ENCODE assay signal across 33 cellular contexts in the genomic region with DNA sequence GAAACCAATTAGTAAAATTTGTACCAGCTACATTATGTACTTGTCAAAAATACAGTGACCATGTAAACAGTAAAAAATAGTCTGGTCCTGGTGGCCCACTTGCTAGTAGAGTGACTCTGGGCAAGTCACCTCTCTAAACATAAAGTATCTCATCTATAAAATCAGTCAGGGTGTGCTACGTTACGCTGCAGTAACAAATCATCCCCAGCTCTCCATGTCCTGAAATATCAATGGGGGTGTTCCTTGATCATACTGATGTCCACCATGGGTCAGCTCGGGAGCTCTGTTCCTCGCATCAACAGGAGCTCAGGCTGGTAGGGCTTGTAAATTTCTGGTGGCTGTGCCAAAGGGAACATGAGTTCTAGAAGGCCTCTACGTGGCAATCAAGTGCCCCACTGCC.
"Had no signal": no experiment of that assay in that cellular context is flagged by ENCODE, and none has a peak within 500 bp of the region (broad histone marks: within the 10 kb centered on the region; RNA-seq: fewer than 3 reads in every experiment).

No MANE protein-coding gene starts in this region.

- H3K36me3 ChIP-seq: adrenal gland, ascending aorta, brain microvascular endothelial cell, breast epithelium, cardiac muscle cell had no signal

- ATAC-seq: activated naive CD4-positive, alpha-beta T cell treated with anti-CD3 and anti-CD28 coated beads, Interleukin-2, amount 50 U/mL, for 72 hours; activated naive CD8-positive, alpha-beta T cell treated with anti-CD3 and anti-CD28 coated beads, Interleukin-2, amount 50 U/mL, for 24 hours; activated T-cell treated with anti-CD3 and anti-CD28 coated beads, Interleukin-2, amount 50 U/mL, for 4 hours; activated T-cell treated with anti-CD3 and anti-CD28 coated beads, Interleukin-2, amount 50 U/mL, for 72 hours; activated T-helper 17 cell treated with anti-CD3 and anti-CD28 coated beads, Interleukin-2, amount 50 U/mL, for 72 hours; body of pancreas had no signal

- H3K9me3 ChIP-seq: adrenal gland, ascending aorta, body of pancreas, breast epithelium had no signal

- H3K27ac ChIP-seq: adrenal gland, ascending aorta, body of pancreas, brain microvascular endothelial cell, breast epithelium, cardiac muscle cell had no signal

- H3K4me1 ChIP-seq: adrenal gland, body of pancreas, breast epithelium had no signal

- DNase-seq: activated effector memory CD4-positive, alpha-beta T cell treated with anti-CD3 and anti-CD28 coated beads, Interleukin-2, amount 50 U/mL, for 16 hours; activated effector memory CD4-positive, alpha-beta T cell treated with Interleukin-2 at 50 U/mL for 16 hours; activated gamma-delta T cell; activated gamma-delta T cell treated with Interleukin-2 at 50 U/mL for 16 hours; activated naive CD4-positive, alpha-beta T cell; activated naive CD4-positive, alpha-beta T cell treated with anti-CD3 and anti-CD28 coated beads for 36 hours; activated naive CD4-positive, alpha-beta T cell treated with anti-CD3 and anti-CD28 coated beads, Interleukin-2, amount 10 ng/mL, durations not matched to agents 7 days and 5 days; activated naive CD4-positive, alpha-beta T cell treated with anti-CD3 and anti-CD28 coated beads, Interleukin-2, amount 50 U/mL, for 16 hours; activated naive CD4-positive, alpha-beta T cell treated with Interleukin-2 at 50 U/mL for 16 hours; activated naive CD8-positive, alpha-beta T cell treated with anti-CD3 and anti-CD28 coated beads for 36 hours; activated naive CD8-positive, alpha-beta T cell treated with anti-CD3 and anti-CD28 coated beads, Interleukin-2, amount 10 ng/mL, durations not matched to agents 7 days and 5 days; activated naive CD8-positive, alpha-beta T cell treated with anti-CD3 and anti-CD28 coated beads, Interleukin-2, amount 50 U/mL, for 24 hours; activated T-cell treated with anti-CD3 and anti-CD28 coated beads, Interleukin-2, amount 50 U/mL, for 24 hours; activated T-cell treated with anti-CD3 and anti-CD28 coated beads, Interleukin-2, amount 50 U/mL, for 4 hours; activated T-cell treated with anti-CD3 and anti-CD28 coated beads, Interleukin-2, amount 50 U/mL, for 48 hours; activated T-cell treated with anti-CD3 and anti-CD28 coated beads, Interleukin-2, amount 50 U/mL, for 72 hours; adrenal gland; amniotic stem cell; amygdala; anterior cingulate cortex; aorta; body of pancreas; brain microvascular endothelial cell; caudate nucleus; central memory CD4-positive, alpha-beta T cell; cerebellar nuclear complex had no signal

- H3K27me3 ChIP-seq: adrenal gland, ascending aorta, body of pancreas, brain microvascular endothelial cell, breast epithelium, cardiac muscle cell had no signal

- H3K4me3 ChIP-seq: adrenal gland, ascending aorta, body of pancreas, breast epithelium, cardiac muscle cell had no signal

- FAIRE-seq: astrocyte, bronchial epithelial cell had no signal
